ENCODE assay signal across 1 cellular context in the genomic region with DNA sequence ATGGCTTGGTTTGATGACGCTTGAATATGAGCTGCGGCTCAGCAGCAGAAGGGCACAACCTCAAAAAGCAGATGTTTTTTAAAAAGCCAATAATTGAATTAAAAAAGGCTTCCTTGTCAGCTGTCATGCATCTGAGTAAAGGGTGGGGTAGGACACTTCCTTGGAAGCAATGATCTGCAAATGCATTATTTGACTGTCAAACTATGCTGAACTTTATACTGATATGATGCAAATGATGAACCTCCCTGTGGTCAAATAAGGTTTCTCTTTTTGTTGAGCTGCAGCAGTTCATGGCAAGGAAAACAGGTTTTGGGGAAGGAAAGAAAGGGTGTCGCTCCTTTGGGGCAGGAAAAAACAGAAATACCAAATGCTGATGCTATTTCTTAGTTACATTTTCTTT.
TF ChIP-seq lines count a peak whose summit lies in the region.

No MANE protein-coding gene starts in this region.

TF ChIP-seq in GM12878, 131 proteins besides CTCF, POLR2A, EP300 and RAD21:
- no peak for TF ChIP-seq SIX5 (IDR thresholded peaks at IDR 0.05; ENCODE audit: low read depth, low read length, severe bottlenecking)
